Comparison of ENCODE assay signal across 1 cellular context in genomic region chr1:156714830-156715229, GRCh38.
TF ChIP-seq lines count a peak whose summit lies in the region.

No MANE protein-coding gene starts in this region.

TF ChIP-seq in GM12878, 131 proteins besides CTCF, POLR2A, EP300 and RAD21:
- no peak for TF ChIP-seq IRF5 (IDR thresholded peaks at IDR 0.05; ENCODE audit: borderline replicate concordance)
- TF ChIP-seq SMAD1 (IDR thresholded peaks at IDR 0.05; ENCODE audit: low read depth, partially characterized antibody) = no peak
- no peak for TF ChIP-seq POLR2AphosphoS2 (IDR thresholded peaks at IDR 0.05; ENCODE audit: low read depth, low read length)
- TF ChIP-seq SPI1 (IDR thresholded peaks at IDR 0.05; ENCODE audit: borderline replicate concordance, insufficient read depth, low read depth, low read length) = no peak
- no peak for TF ChIP-seq ZBTB4 (CRISPR knock-in tag; IDR thresholded peaks at IDR 0.05)
- TF ChIP-seq ZBTB11 (CRISPR knock-in tag; IDR thresholded peaks at IDR 0.05) = no peak
- no peak for TF ChIP-seq HDAC2 (IDR thresholded peaks at IDR 0.05)
- TF ChIP-seq CBX5 (IDR thresholded peaks at IDR 0.05; ENCODE audit: low read depth) = no peak
- TF ChIP-seq MYC (IDR thresholded peaks at IDR 0.05; ENCODE audit: insufficient read depth, insufficient read length, insufficient replicate concordance, low read length, severe bottlenecking) = no peak
- no peak for TF ChIP-seq NFYA (IDR thresholded peaks at IDR 0.05; ENCODE audit: borderline replicate concordance, low read depth, low read length)
- TF ChIP-seq MTA2 (IDR thresholded peaks at IDR 0.05; ENCODE audit: low read depth) = no peak
- TF ChIP-seq FOXK2 (IDR thresholded peaks at IDR 0.05) = no peak
- TF ChIP-seq ZBTB33 (IDR thresholded peaks at IDR 0.05) = no peak
- TF ChIP-seq USF1 (IDR thresholded peaks at IDR 0.05; ENCODE audit: borderline replicate concordance, extremely low read length, insufficient read depth, low read depth, low read length) = no peak
- TF ChIP-seq SIN3A (IDR thresholded peaks at IDR 0.05; ENCODE audit: low read depth, low read length) = no peak
